In the genomic region with DNA sequence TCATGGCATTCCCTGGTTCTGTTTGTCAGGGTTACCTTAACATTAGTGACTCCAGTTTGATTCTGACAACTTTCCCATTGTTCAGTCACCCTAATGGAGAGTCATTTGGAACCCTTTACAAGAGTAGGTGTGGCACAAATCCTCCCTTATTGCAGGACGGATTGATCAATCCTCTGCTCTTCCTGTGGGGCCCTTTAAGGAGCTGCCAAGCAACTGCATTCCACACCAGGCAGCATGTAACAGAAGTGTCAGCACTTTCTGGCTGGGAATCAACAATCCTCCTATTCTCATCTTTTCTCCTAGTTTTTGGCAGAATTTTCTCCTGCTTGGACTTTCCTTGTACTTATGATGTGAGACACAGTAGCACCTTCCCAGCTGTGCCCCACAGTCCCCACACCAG, we compare ENCODE assay signal across 21 cellular contexts.
"Had no signal": no experiment of that assay in that cellular context is flagged by ENCODE, and none has a peak within 500 bp of the region (broad histone marks: within the 10 kb centered on the region; RNA-seq: fewer than 3 reads in every experiment).

No MANE protein-coding gene starts in this region.

- DNase-seq: activated CD4-positive, alpha-beta memory T cell treated with anti-CD3 and anti-CD28 coated beads, Interleukin-2, amount 10 ng/mL, durations not matched to agents 7 days and 5 days; activated CD4-positive, alpha-beta T cell treated with anti-CD3 and anti-CD28 coated beads, Interleukin-2, amount 10 ng/mL, durations not matched to agents 24 days and 14 days; activated effector memory CD4-positive, alpha-beta T cell treated with Interleukin-2 at 50 U/mL for 16 hours; activated naive CD4-positive, alpha-beta T cell treated with anti-CD3 and anti-CD28 coated beads, Interleukin-2, amount 10 ng/mL, durations not matched to agents 7 days and 5 days; activated T-cell treated with anti-CD3 and anti-CD28 coated beads, Interleukin-2, amount 50 U/mL, for 72 hours; effector memory CD4-positive, alpha-beta T cell; hippocampal formation; kidney; left lung; mammary epithelial cell; midbrain; SK-N-SH; stimulated activated CD4-positive, alpha-beta T cell treated with anti-CD3 and anti-CD28 coated beads, Interleukin-4, amount 100 ng/mL, for 4 hours; substantia nigra; transverse colon; uterus had no signal

- H3K9me3 Mint-ChIP-seq: activated CD4-positive, alpha-beta T cell treated with anti-CD3 and anti-CD28 coated beads, Interleukin-2, amount 10 ng/mL, durations not matched to agents 24 days and 14 days; stimulated activated naive CD8-positive, alpha-beta T cell treated with anti-CD3 and anti-CD28 coated beads, Interleukin-15, Interleukin-2, amounts not matched to agents 100 ng/mL and 50 ng/mL, for 24 hours had no signal

- H3K27me3 Mint-ChIP-seq: activated CD4-positive, alpha-beta memory T cell treated with anti-CD3 and anti-CD28 coated beads, Interleukin-2, amount 10 ng/mL, durations not matched to agents 7 days and 5 days; activated CD4-positive, alpha-beta T cell treated with anti-CD3 and anti-CD28 coated beads, Interleukin-2, amount 10 ng/mL, durations not matched to agents 24 days and 14 days; activated naive CD4-positive, alpha-beta T cell treated with anti-CD3 and anti-CD28 coated beads, Interleukin-2, amount 10 ng/mL, durations not matched to agents 7 days and 5 days; stimulated activated naive CD8-positive, alpha-beta T cell treated with anti-CD3 and anti-CD28 coated beads, Interleukin-15, Interleukin-2, amounts not matched to agents 100 ng/mL and 50 ng/mL, for 24 hours had no signal

- H3K27me3 ChIP-seq: left lung, transverse colon, uterus had no signal

- H3K4me1 ChIP-seq: left lung, prostate gland, uterus had no signal

- H3K9me3 ChIP-seq: prostate gland, SK-N-SH, uterus had no signal

- H3K4me3 Mint-ChIP-seq: activated CD4-positive, alpha-beta memory T cell treated with anti-CD3 and anti-CD28 coated beads, Interleukin-2, amount 10 ng/mL, durations not matched to agents 7 days and 5 days; activated CD4-positive, alpha-beta T cell treated with anti-CD3 and anti-CD28 coated beads, Interleukin-2, amount 10 ng/mL, durations not matched to agents 24 days and 14 days; activated naive CD4-positive, alpha-beta T cell treated with anti-CD3 and anti-CD28 coated beads, Interleukin-2, amount 10 ng/mL, durations not matched to agents 7 days and 5 days; activated T-cell treated with anti-CD3 and anti-CD28 coated beads, Interleukin-2, amount 50 U/mL, for 72 hours; stimulated activated naive CD8-positive, alpha-beta T cell treated with anti-CD3 and anti-CD28 coated beads, Interleukin-15, Interleukin-2, amounts not matched to agents 100 ng/mL and 50 ng/mL, for 24 hours had no signal

- ATAC-seq: activated CD4-positive, CD25-positive, alpha-beta regulatory T cell treated with anti-CD3 and anti-CD28 coated beads, Interleukin-2, amount 50 U/mL, for 24 hours; activated T-cell treated with anti-CD3 and anti-CD28 coated beads, Interleukin-2, amount 50 U/mL, for 72 hours; esophagus mucosa; left lung had no signal

- H3K4me1 Mint-ChIP-seq: activated CD4-positive, alpha-beta memory T cell treated with anti-CD3 and anti-CD28 coated beads, Interleukin-2, amount 10 ng/mL, durations not matched to agents 7 days and 5 days; activated CD4-positive, alpha-beta T cell treated with anti-CD3 and anti-CD28 coated beads, Interleukin-2, amount 10 ng/mL, durations not matched to agents 24 days and 14 days; activated naive CD4-positive, alpha-beta T cell treated with anti-CD3 and anti-CD28 coated beads, Interleukin-2, amount 10 ng/mL, durations not matched to agents 7 days and 5 days had no signal

- H3K27ac ChIP-seq: left lung, prostate gland, transverse colon, uterus, VCaP had no signal

- H3K36me3 Mint-ChIP-seq: activated naive CD4-positive, alpha-beta T cell treated with anti-CD3 and anti-CD28 coated beads, Interleukin-2, amount 10 ng/mL, durations not matched to agents 7 days and 5 days had no signal

- H3K4me3 ChIP-seq: left lung, prostate gland, transverse colon, uterus had no signal

- H3K27ac Mint-ChIP-seq: activated CD4-positive, alpha-beta memory T cell treated with anti-CD3 and anti-CD28 coated beads, Interleukin-2, amount 10 ng/mL, durations not matched to agents 7 days and 5 days; activated CD4-positive, alpha-beta T cell treated with anti-CD3 and anti-CD28 coated beads, Interleukin-2, amount 10 ng/mL, durations not matched to agents 24 days and 14 days; activated naive CD4-positive, alpha-beta T cell treated with anti-CD3 and anti-CD28 coated beads, Interleukin-2, amount 10 ng/mL, durations not matched to agents 7 days and 5 days; activated T-cell treated with anti-CD3 and anti-CD28 coated beads, Interleukin-2, amount 50 U/mL, for 72 hours; stimulated activated naive CD8-positive, alpha-beta T cell treated with anti-CD3 and anti-CD28 coated beads, Interleukin-15, Interleukin-2, amounts not matched to agents 100 ng/mL and 50 ng/mL, for 24 hours had no signal

- H3K4me2 ChIP-seq: SK-N-SH had no signal

- H3K9me2 ChIP-seq: SK-N-SH had no signal

- H3K36me3 ChIP-seq: left lung, prostate gland, transverse colon, uterus had no signal

- H3K9ac ChIP-seq: SK-N-SH had no signal
